ENCODE assay signal across 16 cellular contexts in the genomic region with DNA sequence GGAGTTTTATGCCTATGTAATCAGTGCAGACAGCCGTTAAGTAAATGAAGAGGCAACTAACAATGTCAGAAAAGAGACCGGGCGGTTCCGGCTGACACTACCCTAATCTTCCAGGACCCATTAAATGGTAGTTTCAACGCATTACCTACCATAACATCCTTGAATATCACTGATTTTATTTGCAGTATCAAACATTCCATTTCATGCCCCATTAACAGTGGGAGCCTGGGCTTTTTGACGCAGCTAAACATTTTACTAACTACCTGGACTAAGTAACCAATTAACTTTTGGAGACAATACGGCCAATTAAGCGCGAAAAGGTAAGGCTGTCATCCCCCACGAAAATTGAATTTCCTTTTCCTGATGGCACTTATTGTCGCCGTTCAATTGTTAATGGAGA.
DNase-seq lines count a peak whose midpoint lies in the region; ATAC-seq and TF ChIP-seq lines count a peak whose summit lies in the region.
"Had no signal": no experiment of that assay in that cellular context is flagged by ENCODE, and none has a peak within 500 bp of the region (broad histone marks: within the 10 kb centered on the region; RNA-seq: fewer than 3 reads in every experiment).

No MANE protein-coding gene starts in this region.

- peaks cover 3% of the 10 kb centered on the region for H3K27me3 Mint-ChIP-seq in GM23338 (ENCODE audit: insufficient read depth, low read depth, poor library complexity)
- H3K27me3 Mint-ChIP-seq: B cell had no signal

- H3K4me2 ChIP-seq in GM23338 (no peak overlapping the region), mesenchymal stem cell (ENCODE audit: low read length, poor library complexity, severe bottlenecking) (no peak overlapping the region)
- H3K4me2 ChIP-seq: BLaER1 treated with 17β-estradiol and CSF1 and Interleukin-3, amounts not matched to agents 10 nM and 100 nM had no signal

- H2AK5ac ChIP-seq in mesenchymal stem cell (ENCODE audit: low read length, severe bottlenecking), result no peak overlapping the region

- no peaks in the 10 kb centered on the region for H3K27me3 ChIP-seq in GM23338 (ENCODE audit: insufficient read depth)
- no peaks in the 10 kb centered on the region for H3K27me3 ChIP-seq in kidney epithelial cell (ENCODE audit: control insufficient read depth, insufficient read depth, low read length)
- no peaks in the 10 kb centered on the region for H3K27me3 ChIP-seq in mesenchymal stem cell (ENCODE audit: control insufficient read depth in 1 of 2, insufficient read depth in 1 of 2, low read length in 2 of 2)
- H3K27me3 ChIP-seq: BLaER1 treated with 17β-estradiol and CSF1 and Interleukin-3, amounts not matched to agents 10 nM and 100 nM had no signal

- H2AFZ ChIP-seq in GM23338 (peak overlapping the region; percentile 20; the same call in 1 of the 2 replicates), mesenchymal stem cell (ENCODE audit: low read depth, low read length) (no peak overlapping the region)
- H2AFZ ChIP-seq: GM23248 had no signal

- no peak overlapping the region for H3K27ac Mint-ChIP-seq in GM23338
- H3K27ac Mint-ChIP-seq: B cell; CD8-positive, alpha-beta T cell had no signal

- H2BK12ac ChIP-seq in mesenchymal stem cell (ENCODE audit: low read length in 2 of 2), result no peak overlapping the region

- no peak overlapping the region for H2BK5ac ChIP-seq in mesenchymal stem cell (ENCODE audit: low read depth, low read length, poor library complexity, severe bottlenecking)

- H3K14ac ChIP-seq in mesenchymal stem cell (ENCODE audit: low read length in 2 of 2), result no peak overlapping the region

- H3K23ac ChIP-seq in mesenchymal stem cell (ENCODE audit: low read length in 2 of 2), result no peak overlapping the region

- WGBS in mesenchymal stem cell, result 92% methylated on average over 12 of the region's 12 CpGs

- H4K8ac ChIP-seq in mesenchymal stem cell (ENCODE audit: low read length), result no peak overlapping the region

- no peak overlapping the region for H3K9ac ChIP-seq in mesenchymal stem cell (ENCODE audit: low read length)
- H3K9ac ChIP-seq: BLaER1 treated with 17β-estradiol and CSF1 and Interleukin-3, amounts not matched to agents 10 nM and 100 nM; GM23248 had no signal

- no peaks in the 10 kb centered on the region for H3K36me3 Mint-ChIP-seq in GM23338 (ENCODE audit: low read depth)
- H3K36me3 Mint-ChIP-seq: CD8-positive, alpha-beta T cell had no signal

- no peaks in the 10 kb centered on the region for H3K9me3 ChIP-seq in mesenchymal stem cell (ENCODE audit: control insufficient read depth, low read length)
- H3K9me3 ChIP-seq: BLaER1 treated with 17β-estradiol and CSF1 and Interleukin-3, amounts not matched to agents 10 nM and 100 nM had no signal

- H3K4me3 ChIP-seq in GM23338 (no peak overlapping the region), kidney epithelial cell (ENCODE audit: low read depth, low read length) (no peak overlapping the region), mesenchymal stem cell (ENCODE audit: insufficient read depth in 1 of 2, low read depth in 1 of 2, low read length in 2 of 2) (no peak overlapping the region)
- H3K4me3 ChIP-seq: BLaER1 treated with 17β-estradiol and CSF1 and Interleukin-3, amounts not matched to agents 10 nM and 100 nM; GM12878; GM23248 had no signal

- no peaks in the 10 kb centered on the region for H3K79me1 ChIP-seq in mesenchymal stem cell (replicated peaks; ENCODE audit: low read length, poor library complexity, severe bottlenecking)

- no peaks in the 10 kb centered on the region for H3F3A ChIP-seq in GM23338 (replicated peaks; ENCODE audit: low read depth)

- no peak overlapping the region for H3K4ac ChIP-seq in mesenchymal stem cell (ENCODE audit: low read depth in 1 of 2, low read length in 2 of 2)

- TF ChIP-seq CTCF in GM23338 (conservative IDR thresholded peaks at IDR 0.05; ENCODE audit: low read depth in 2 of 2) (no peak), kidney epithelial cell (IDR thresholded peaks at IDR 0.05; ENCODE audit: insufficient read depth, low read length, poor library complexity, severe bottlenecking) (no peak)

- no peaks in the 10 kb centered on the region for H3K4me1 ChIP-seq in GM23338 (ENCODE audit: insufficient read depth)
- no peaks in the 10 kb centered on the region for H3K4me1 ChIP-seq in mesenchymal stem cell (ENCODE audit: control insufficient read depth, insufficient read depth, low read depth, low read length)
- H3K4me1 ChIP-seq: BLaER1 treated with 17β-estradiol and CSF1 and Interleukin-3, amounts not matched to agents 10 nM and 100 nM had no signal

- ATAC-seq in GM23338 (no peak), GM21576 (IDR thresholded peaks at IDR 0.05; ENCODE audit: unreplicated experiment) (no peak), GM19467 (IDR thresholded peaks at IDR 0.05; ENCODE audit: unreplicated experiment) (no peak)
- ATAC-seq: CD8-positive, alpha-beta T cell; GM12878 had no signal

- H3K36me3 ChIP-seq in GM23338 (ENCODE audit: insufficient read depth), result no peaks in the 10 kb centered on the region
- no peaks in the 10 kb centered on the region for H3K36me3 ChIP-seq in kidney epithelial cell (ENCODE audit: control insufficient read depth, insufficient read depth, low read length)
- no peaks in the 10 kb centered on the region for H3K36me3 ChIP-seq in mesenchymal stem cell (ENCODE audit: control insufficient read depth in 1 of 2, insufficient read depth in 2 of 2, low read depth in 1 of 2, low read length in 2 of 2)
- H3K36me3 ChIP-seq: BLaER1 treated with 17β-estradiol and CSF1 and Interleukin-3, amounts not matched to agents 10 nM and 100 nM had no signal

- H3K79me2 ChIP-seq in GM23338 (replicated peaks; ENCODE audit: insufficient read depth), result no peaks in the 10 kb centered on the region

- no peaks in the 10 kb centered on the region for H3K9me2 ChIP-seq in GM23338 (ENCODE audit: insufficient read depth)

- H4K20me1 ChIP-seq in GM23338 (replicated peaks; ENCODE audit: insufficient read depth), result no peaks in the 10 kb centered on the region
- H4K20me1 ChIP-seq: BLaER1 treated with 17β-estradiol and CSF1 and Interleukin-3, amounts not matched to agents 10 nM and 100 nM had no signal

- H3K4me1 Mint-ChIP-seq in GM23338, result peaks cover 9% of the 10 kb centered on the region; the same call in 1 of the 3 replicates
- H3K4me1 Mint-ChIP-seq: B cell had no signal

- H2BK15ac ChIP-seq in mesenchymal stem cell (ENCODE audit: low read depth, poor library complexity, severe bottlenecking), result peak overlapping the region; percentile 13

- H3K9me3 Mint-ChIP-seq in GM23338, result no peaks in the 10 kb centered on the region
- H3K9me3 Mint-ChIP-seq: CD8-positive, alpha-beta T cell had no signal

- no peak overlapping the region for H4K91ac ChIP-seq in mesenchymal stem cell (ENCODE audit: low read length)

- H2BK120ac ChIP-seq in mesenchymal stem cell (ENCODE audit: low read depth, low read length), result no peak overlapping the region

- no peak overlapping the region for H3K27ac ChIP-seq in GM23338 (ENCODE audit: low read depth)
- no peak overlapping the region for H3K27ac ChIP-seq in mesenchymal stem cell (ENCODE audit: low read length, poor library complexity, severe bottlenecking)
- H3K27ac ChIP-seq: BLaER1 treated with 17β-estradiol and CSF1 and Interleukin-3, amounts not matched to agents 10 nM and 100 nM; GM23248 had no signal

- no peak overlapping the region for H3K18ac ChIP-seq in mesenchymal stem cell (ENCODE audit: low read depth in 1 of 2, low read length in 2 of 2)

- no peak overlapping the region for H3K4me3 Mint-ChIP-seq in GM23338
- H3K4me3 Mint-ChIP-seq: B cell; CD8-positive, alpha-beta T cell had no signal

- no peak for DNase-seq in GM23338 (ENCODE audit: low spot score)
- DNase-seq in kidney epithelial cell (ENCODE audit: low read depth), result peak; percentile 9
- DNase-seq in mesenchymal stem cell, result no peak
- no peak for DNase-seq in SW480 (ENCODE audit: low spot score)
- DNase-seq: CD8-positive, alpha-beta T cell; DMS 273 treated with DMSO at 0.1 percent for 48 hours; DMS53; DND-41; EL; GM23248; HCEC 1CT had no signal

TF ChIP-seq in GM23338, 12 proteins besides CTCF, POLR2A, EP300 and RAD21:
- TF ChIP-seq POLR2AphosphoS5 (IDR thresholded peaks at IDR 0.05; ENCODE audit: low read depth), result no peak
- TF ChIP-seq EZH2 (IDR thresholded peaks at IDR 0.05; ENCODE audit: low read depth, unreplicated experiment), result no peak
- no peak for TF ChIP-seq ZNF114 (CRISPR knock-in tag; IDR thresholded peaks at IDR 0.05)
